Comparison of ENCODE assay signal across 22 cellular contexts in the genomic region with DNA sequence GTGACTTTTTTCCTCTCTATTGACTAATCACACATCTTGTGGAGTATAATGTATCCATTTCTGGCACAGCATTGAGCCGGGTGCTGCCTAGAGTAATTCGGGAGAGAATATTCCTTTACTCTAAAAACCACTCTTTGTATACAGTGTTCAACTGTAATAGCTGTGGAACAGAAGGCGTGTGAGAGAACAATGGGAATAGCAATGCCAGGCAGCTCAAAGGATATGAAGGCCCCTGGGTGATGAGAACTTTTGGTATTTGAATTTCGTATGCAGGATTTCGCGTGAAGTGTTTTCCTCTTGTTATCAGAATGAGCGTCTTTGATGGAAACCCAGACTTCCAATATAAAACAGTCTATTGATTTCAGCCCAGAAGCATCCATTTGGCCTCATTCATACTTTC.
"Had no signal": no experiment of that assay in that cellular context is flagged by ENCODE, and none has a peak within 500 bp of the region (broad histone marks: within the 10 kb centered on the region; RNA-seq: fewer than 3 reads in every experiment).

No MANE protein-coding gene starts in this region.

- ATAC-seq: left colon; left ventricle myocardium superior; naive thymus-derived CD4-positive, alpha-beta T cell; right cardiac atrium had no signal

- H3K27ac Mint-ChIP-seq: naive thymus-derived CD4-positive, alpha-beta T cell; nephron progenitor cell; progenitor cell of endocrine pancreas had no signal

- DNase-seq: dorsolateral prefrontal cortex; effector memory CD4-positive, alpha-beta T cell; esophagus squamous epithelium; left colon; left ventricle myocardium superior; mesendoderm; naive thymus-derived CD4-positive, alpha-beta T cell; nephron progenitor cell; nucleus accumbens; ovary; right cardiac atrium; small intestine; stimulated activated CD4-positive, alpha-beta T cell treated with anti-CD3 and anti-CD28 coated beads, Interleukin-12 subunit alpha, Interleukin-12 subunit beta, amount 100 ng/mL, for 4 hours; stimulated activated naive CD4-positive, alpha-beta T cell; stomach; substantia nigra; transverse colon had no signal

- H3K27me3 Mint-ChIP-seq: progenitor cell of endocrine pancreas had no signal

- H3K36me3 ChIP-seq: esophagus squamous epithelium, ovary, stomach, thoracic aorta, transverse colon had no signal

- H3K4me3 Mint-ChIP-seq: naive thymus-derived CD4-positive, alpha-beta T cell; nephron progenitor cell had no signal

- H3K4me3 ChIP-seq: coronary artery, esophagus squamous epithelium, hepatocyte, lung, ovary, stomach, thoracic aorta, transverse colon had no signal

- H3K9me3 ChIP-seq: esophagus squamous epithelium, ovary, stomach, thoracic aorta, transverse colon had no signal

- H3K9me3 Mint-ChIP-seq: naive thymus-derived CD4-positive, alpha-beta T cell; nephron progenitor cell had no signal

- H3K27me3 ChIP-seq: dorsolateral prefrontal cortex, esophagus squamous epithelium, hepatocyte, ovary, stomach, transverse colon had no signal

- H3K27ac ChIP-seq: coronary artery, esophagus squamous epithelium, hepatocyte, ovary, stomach, thoracic aorta, transverse colon had no signal
